9 cellular contexts compared by ENCODE assay signal in the genomic region with DNA sequence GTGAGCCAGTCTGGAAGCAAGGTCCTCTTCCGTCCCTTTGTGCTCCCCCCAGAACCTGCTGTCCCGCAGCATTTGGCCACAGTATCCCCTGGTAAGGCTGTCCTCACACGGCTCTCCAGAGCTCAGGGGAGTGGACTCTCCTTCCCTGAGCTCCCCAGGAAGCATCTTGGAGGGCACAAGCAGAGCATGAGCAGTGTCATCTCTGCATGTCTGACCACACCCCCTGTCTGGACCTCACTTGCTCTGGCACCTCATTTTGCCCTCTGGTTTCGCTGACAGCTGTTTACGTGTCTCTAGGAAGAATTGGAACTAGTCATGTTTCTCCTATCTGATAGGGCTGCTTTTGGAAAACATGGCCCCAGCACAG. TPM values are rescaled to one million over a fixed set of nuclear protein-coding genes. Genes with fewer than 3 reads are reported as not detected.
A peak's percentile ranks its signal among the peaks of the same experiment; 100 is the strongest.
DNase-seq lines count a peak whose midpoint lies in the region; ATAC-seq and TF ChIP-seq lines count a peak whose summit lies in the region.
"Had no signal": no experiment of that assay in that cellular context is flagged by ENCODE, and none has a peak within 500 bp of the region (broad histone marks: within the 10 kb centered on the region; RNA-seq: fewer than 3 reads in every experiment).

No MANE protein-coding gene starts in this region.

- H3K36me3 ChIP-seq in BLaER1 treated with 17β-estradiol and CSF1 and Interleukin-3, amounts not matched to agents 10 nM and 100 nM, result peaks cover under 1 to 31% (median 20%) of the 10 kb centered on the region in 11 experiments; a peak in 19 of 22 replicates
- no peaks in the 10 kb centered on the region for H3K36me3 ChIP-seq in KMS-11 (ENCODE audit: insufficient read depth)
- H3K36me3 ChIP-seq in colonic mucosa, result no peaks in the 10 kb centered on the region

- H3K27me3 Mint-ChIP-seq in osteocyte (ENCODE audit: unreplicated experiment), result no peaks in the 10 kb centered on the region

- no peaks in the 10 kb centered on the region for H3K27me3 ChIP-seq in BLaER1 treated with 17β-estradiol and CSF1 and Interleukin-3, amounts not matched to agents 10 nM and 100 nM
- H3K27me3 ChIP-seq in KMS-11 (ENCODE audit: insufficient read depth, low read depth), result no peaks in the 10 kb centered on the region
- H3K27me3 ChIP-seq in colonic mucosa, result no peaks in the 10 kb centered on the region

- H3K9me3 Mint-ChIP-seq in osteocyte (ENCODE audit: unreplicated experiment), result no peaks in the 10 kb centered on the region

- TF ChIP-seq CTCF in KMS-11 (conservative IDR thresholded peaks at IDR 0.05; ENCODE audit: low read depth, low read length) (no peak), colonic mucosa (IDR thresholded peaks at IDR 0.05) (no peak), osteocyte (IDR thresholded peaks at IDR 0.05) (no peak), GM10248 (IDR thresholded peaks at IDR 0.05; ENCODE audit: control extremely low read depth, extremely low read depth, low read depth, missing control alignments) (no peak)

- peak overlapping the region in 6 of 10 experiments; percentile 7 to 39 (median 24); a peak in 7 of 20 replicates for H3K4me3 ChIP-seq in BLaER1 treated with 17β-estradiol and CSF1 and Interleukin-3, amounts not matched to agents 10 nM and 100 nM
- H3K4me3 ChIP-seq in KMS-11 (IDR thresholded peaks at IDR 0.05; ENCODE audit: insufficient read depth, low read depth, low read length) (no peak overlapping the region), colonic mucosa (no peak overlapping the region)

- H3K36me3 Mint-ChIP-seq in osteocyte (ENCODE audit: unreplicated experiment), result peaks cover 12% of the 10 kb centered on the region

- peak overlapping the region in 9 of 11 experiments; percentile 50 to 78 (median 70); a peak in 17 of 22 replicates for H3K27ac ChIP-seq in BLaER1 treated with 17β-estradiol and CSF1 and Interleukin-3, amounts not matched to agents 10 nM and 100 nM
- H3K27ac ChIP-seq in KMS-11, result no peak overlapping the region; the same call in 1 of the 2 replicates
- H3K27ac ChIP-seq in colonic mucosa, result peak overlapping the region; percentile 60

- peaks cover 8 to 28% (median 15%) of the 10 kb centered on the region in 11 experiments; a peak in 19 of 22 replicates for H4K20me1 ChIP-seq in BLaER1 treated with 17β-estradiol and CSF1 and Interleukin-3, amounts not matched to agents 10 nM and 100 nM
- no peaks in the 10 kb centered on the region for H4K20me1 ChIP-seq in KMS-11 (ENCODE audit: insufficient read depth)

- H3K4me1 Mint-ChIP-seq in osteocyte (ENCODE audit: unreplicated experiment), result peaks cover 32% of the 10 kb centered on the region

- peak overlapping the region in 9 of 11 experiments; percentile 44 to 73 (median 63); a peak in 17 of 22 replicates for H3K9ac ChIP-seq in BLaER1 treated with 17β-estradiol and CSF1 and Interleukin-3, amounts not matched to agents 10 nM and 100 nM
- H3K9ac ChIP-seq in KMS-11, result no peak overlapping the region
- no peak overlapping the region for H3K9ac ChIP-seq in colonic mucosa (ENCODE audit: low read depth in 2 of 2, low read length in 2 of 2)

- peaks cover 32 to 50% (median 42%) of the 10 kb centered on the region in 10 experiments for H3K4me1 ChIP-seq in BLaER1 treated with 17β-estradiol and CSF1 and Interleukin-3, amounts not matched to agents 10 nM and 100 nM
- H3K4me1 ChIP-seq in KMS-11 (ENCODE audit: low read depth, poor library complexity, severe bottlenecking) (peaks cover 40% of the 10 kb centered on the region), colonic mucosa (no peaks in the 10 kb centered on the region)

- no peaks in the 10 kb centered on the region; the same call in 1 of the 2 replicates for H3K79me2 ChIP-seq in KMS-11 (ENCODE audit: insufficient read depth, low read depth)

- peaks cover 0 to 6% (median 0%) of the 10 kb centered on the region in 11 experiments; a peak in 2 of 22 replicates for H3K9me3 ChIP-seq in BLaER1 treated with 17β-estradiol and CSF1 and Interleukin-3, amounts not matched to agents 10 nM and 100 nM (replicated peaks in 1 of 11)
- no peaks in the 10 kb centered on the region for H3K9me3 ChIP-seq in colonic mucosa

- DNase-seq in colonic mucosa (no peak), osteocyte (ENCODE audit: extremely low spot score, unreplicated experiment) (no peak), GM10248 (ENCODE audit: extremely low spot score) (no peak), NOMO-1 treated with DMSO at 0.1 percent for 48 hours (lab: John Stamatoyannopoulos, UW; ENCODE audit: unreplicated experiment) (no peak), NK-92 (lab: John Stamatoyannopoulos, UW; ENCODE audit: unreplicated experiment) (no peak)
- DNase-seq: NCI-H1930 had no signal

- peak overlapping the region; percentile 85 for H3K27ac Mint-ChIP-seq in osteocyte (ENCODE audit: unreplicated experiment)

- H2AFZ ChIP-seq in KMS-11 (ENCODE audit: low read depth), result no peak overlapping the region

- H3K4me2 ChIP-seq in BLaER1 treated with 17β-estradiol and CSF1 and Interleukin-3, amounts not matched to agents 10 nM and 100 nM, result peak overlapping the region; percentile 79 to 97 (median 86)
- peak overlapping the region; percentile 72; the same call in 1 of the 2 replicates for H3K4me2 ChIP-seq in KMS-11

- POLR2A ChIA-PET in GM10248 (lab: Yijun Ruan, JAX), result interaction anchor here (0.7 kb wide), 1 partner anchor 1996 kb away, joined by 4 read pairs; no protein-coding TSS in a partner anchor

- CTCF ChIA-PET in GM10248 (lab: Yijun Ruan, JAX), result interaction anchor here (1.2 to 4.2 kb wide), 6 partner anchors 9 to 162 kb away, joined by 4 to 28 read pairs (median 10); partner anchors contain the start of gene DCPS

- ATAC-seq in GM21423 (IDR thresholded peaks at IDR 0.05; ENCODE audit: unreplicated experiment), result no peak

- H3K4me3 Mint-ChIP-seq in osteocyte (ENCODE audit: unreplicated experiment), result no peak overlapping the region

- intact Hi-C loops in colonic mucosa (cut with DNase I), result loop anchor here (10.0 kb wide), 1 partner anchor 115 kb away; no protein-coding TSS in a partner anchor

RNA-seq across cellular contexts. Expression of gene DCPS, which starts 15.5 kb away (rescaled TPM):
- total RNA-seq in colonic mucosa, result 10 to 100 TPM; 17.2 to 31.1 TPM
- total RNA-seq in osteocyte, result 11.2 and 15.2 TPM in 2 replicates

RNA-seq across cellular contexts. Expression of gene ST3GAL4, which starts 36.1 kb away (rescaled TPM):
- total RNA-seq in colonic mucosa, result 100 to 1,000 TPM; 123 to 304 TPM
- 73.1 and 74.8 TPM in 2 replicates for total RNA-seq in osteocyte

RNA-seq across cellular contexts. Expression of gene TIRAP, which starts 36.5 kb away (rescaled TPM):
- 10 to 100 TPM; 16.4 to 17.8 TPM for total RNA-seq in colonic mucosa
- 10.6 and 11.6 TPM in 2 replicates for total RNA-seq in osteocyte

RNA-seq across cellular contexts. Expression of gene FOXRED1, which starts 50.4 kb away (rescaled TPM):
- total RNA-seq in colonic mucosa, result 10 to 100 TPM; 19.9 to 63.4 TPM
- 25.9 and 34.4 TPM in 2 replicates for total RNA-seq in osteocyte

RNA-seq across cellular contexts. Expression of gene SRPRA, which starts 50.7 kb away (rescaled TPM):
- total RNA-seq in colonic mucosa, result 100 to 1,000 TPM in 1 of 2 donors, 10 to 100 TPM in 1; 75.8 to 102 TPM
- 106 and 107 TPM in 2 replicates for total RNA-seq in osteocyte

Comparison
In these comparisons a context has a peak if more than half of its experiments do, and no peak if none do; other contexts are left out.
1. H3K4me3 ChIP-seq: peak in BLaER1 treated with 17β-estradiol and CSF1 and Interleukin-3, amounts not matched to agents 10 nM and 100 nM (6 of 10); none in KMS-11 (single experiment) and colonic mucosa (single experiment).
2. H3K9ac ChIP-seq: peak in BLaER1 treated with 17β-estradiol and CSF1 and Interleukin-3, amounts not matched to agents 10 nM and 100 nM (9 of 11); none in KMS-11 (single experiment) and colonic mucosa (0 of 2).